17 cellular contexts compared by ENCODE assay signal in the genomic region with DNA sequence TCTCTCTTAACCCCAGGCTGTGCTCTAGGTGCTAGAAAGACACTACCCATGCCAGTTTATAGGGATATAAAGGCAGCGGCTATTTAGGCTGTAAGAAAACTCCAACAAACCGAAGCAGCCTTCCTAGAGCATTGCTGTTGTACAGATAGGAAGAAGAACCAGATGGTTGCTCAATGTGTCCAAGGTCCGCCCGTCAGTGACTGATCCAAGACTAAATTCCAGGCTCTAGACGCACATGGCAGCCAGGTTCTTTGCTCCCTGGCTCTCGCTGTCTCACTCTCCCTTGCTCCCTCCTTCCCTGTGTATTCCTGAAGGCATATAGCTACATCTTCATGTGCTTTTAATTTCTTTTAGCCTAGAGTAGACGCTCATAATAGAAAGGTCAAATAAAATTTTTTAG.
DNase-seq lines count a peak whose midpoint lies in the region; ATAC-seq and TF ChIP-seq lines count a peak whose summit lies in the region.
"Had no signal": no experiment of that assay in that cellular context is flagged by ENCODE, and none has a peak within 500 bp of the region (broad histone marks: within the 10 kb centered on the region; RNA-seq: fewer than 3 reads in every experiment).

No MANE protein-coding gene starts in this region.

- no peaks in the 10 kb centered on the region for H3K36me3 ChIP-seq in BJ (ENCODE audit: control insufficient read depth, insufficient read depth, low read length)
- H3K36me3 ChIP-seq: Peyer's patch had no signal

- no peaks in the 10 kb centered on the region for H3K27me3 ChIP-seq in BJ (ENCODE audit: control insufficient read depth, insufficient read depth, low read length)
- H3K27me3 ChIP-seq: Peyer's patch had no signal

- POLR2A ChIA-PET in BJ (lab: Charles Lee): no interaction called here

- DNase-seq in BJ (ENCODE audit: low read depth): peak; percentile 38
- peak; percentile 17 for DNase-seq in GM04503 (ENCODE audit: low read depth)
- DNase-seq in amniotic epithelial cell (ENCODE audit: low read depth): peak; percentile 21
- peak; percentile 11 for DNase-seq in fibroblast of villous mesenchyme (ENCODE audit: low read depth)
- no peak for DNase-seq in NCI-H128 (lab: John Stamatoyannopoulos, UW; ENCODE audit: unreplicated experiment)
- no peak for DNase-seq in COR-L47 (lab: John Stamatoyannopoulos, UW)
- DNase-seq: DMS 273 treated with DMSO at 0.1 percent for 48 hours; H9; NCI-H187 treated with DMSO at 0.1 percent for 48 hours; NCI-H446; NCI-H526 treated with DMSO at 0.1 percent for 48 hours; NK-92 treated with Interleukin-12 subunit alpha and Interleukin-12 subunit beta, amount 100 ng/mL, for 24 hours; Peyer's patch; T-helper 17 cell had no signal

- CTCF ChIA-PET in BJ (lab: Yijun Ruan, JAX): interaction anchor here (0.6 kb wide), 1 partner anchor 278 kb away, joined by 3 read pairs; no protein-coding TSS in a partner anchor

- ATAC-seq in HG02678 (IDR thresholded peaks at IDR 0.05; ENCODE audit: unreplicated experiment) (no peak), HG02870 (IDR thresholded peaks at IDR 0.05; ENCODE audit: unreplicated experiment) (no peak)
- ATAC-seq: Right ventricle myocardium inferior had no signal

- TF ChIP-seq CTCF in BJ (IDR thresholded peaks at IDR 0.05; ENCODE audit: insufficient read depth, low read depth, low read length) (no peak), fibroblast of villous mesenchyme (IDR thresholded peaks at IDR 0.05; ENCODE audit: insufficient read depth, low read depth, low read length) (no peak)

- H3K4me3 ChIP-seq in BJ (ENCODE audit: low read depth, low read length) (no peak overlapping the region), fibroblast of villous mesenchyme (ENCODE audit: low read depth, low read length) (no peak overlapping the region)
- H3K4me3 ChIP-seq: Peyer's patch had no signal

Comparison
In these comparisons a context has a peak if more than half of its experiments do, and no peak if none do; other contexts are left out.
1. DNase-seq: peak in BJ (single experiment), GM04503 (single experiment), amniotic epithelial cell (single experiment) and fibroblast of villous mesenchyme (single experiment); none in NCI-H128 (single experiment) and COR-L47 (single experiment).